In the genomic region with DNA sequence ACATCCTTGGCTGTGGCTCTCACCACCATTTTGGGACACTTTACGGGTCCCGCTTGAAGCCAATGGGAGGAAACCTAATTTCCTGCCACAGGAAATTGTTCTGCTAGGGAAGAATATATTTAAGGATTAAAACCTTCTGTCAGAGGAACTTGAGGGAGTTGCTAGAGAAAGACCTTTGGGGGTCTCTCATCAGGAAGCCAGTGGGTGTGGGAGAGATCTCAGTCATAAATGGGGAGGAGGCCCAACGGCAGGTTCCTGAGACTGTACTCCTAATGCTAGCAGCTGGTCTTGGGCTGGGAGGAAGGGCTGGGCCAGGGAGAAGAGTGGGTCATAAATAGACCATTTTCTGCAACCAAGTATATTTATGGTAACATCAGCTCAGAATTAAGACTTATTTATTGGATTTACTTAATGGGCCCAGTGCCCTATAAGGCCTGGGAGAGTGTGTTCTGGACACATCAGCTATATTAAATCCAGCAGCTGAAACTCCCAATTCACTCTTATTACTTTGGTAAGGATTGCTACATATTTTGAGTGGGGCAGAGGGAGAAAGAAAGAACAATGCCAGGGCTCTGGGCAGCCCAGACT, we compare ENCODE assay signal across 12 cellular contexts.
DNase-seq lines count a peak whose midpoint lies in the region; ATAC-seq lines count a peak whose summit lies in the region.
"Had no signal": no experiment of that assay in that cellular context is flagged by ENCODE, and none has a peak within 500 bp of the region (broad histone marks: within the 10 kb centered on the region; RNA-seq: fewer than 3 reads in every experiment).

No MANE protein-coding gene starts in this region.

- CTCF ChIA-PET in activated CD4-positive, alpha-beta T cell treated with anti-CD3 and anti-CD28 coated beads for 36 hours (lab: Charles Lee), result no interaction called here

- DNase-seq in activated CD4-positive, alpha-beta T cell treated with anti-CD3 and anti-CD28 coated beads for 36 hours, result no peak
- no peak for DNase-seq in activated CD4-positive, alpha-beta T cell treated with anti-CD3 and anti-CD28 coated beads for 4 hours
- peak; percentile 64 for DNase-seq in left kidney (ENCODE audit: low read depth, low spot score)
- DNase-seq in NCI-H1930 (lab: John Stamatoyannopoulos, UW), result no peak
- DNase-seq in HuH-7.5 (ENCODE audit: low spot score), result no peak
- DNase-seq: 8988T; MG63; naive thymus-derived CD4-positive, alpha-beta T cell; substantia nigra had no signal

- intact Hi-C loops in activated CD4-positive, alpha-beta T cell treated with anti-CD3 and anti-CD28 coated beads for 36 hours (cut with DNase I, micrococcal nuclease), result no loop called here

- H3K9me3 Mint-ChIP-seq in activated CD4-positive, alpha-beta T cell treated with anti-CD3 and anti-CD28 coated beads for 36 hours (ENCODE audit: low read depth), result no peaks in the 10 kb centered on the region
- H3K9me3 Mint-ChIP-seq in activated T-helper 17 cell treated with anti-CD3 and anti-CD28 coated beads, Interleukin-2, amount 50 U/mL, for 72 hours, result no peaks in the 10 kb centered on the region
- H3K9me3 Mint-ChIP-seq in stimulated activated memory B cell treated with anti-CD40 and anti-IgM and Interleukin-4, amounts not matched to agents 10 μg/mL and 1 μg/mL and 100 μg/mL, for 72 hours, result no peaks in the 10 kb centered on the region

- peaks cover 19% of the 10 kb centered on the region for H3K36me3 Mint-ChIP-seq in activated CD4-positive, alpha-beta T cell treated with anti-CD3 and anti-CD28 coated beads for 36 hours (ENCODE audit: low read depth)
- H3K36me3 Mint-ChIP-seq in activated T-helper 17 cell treated with anti-CD3 and anti-CD28 coated beads, Interleukin-2, amount 50 U/mL, for 72 hours (ENCODE audit: low read depth), result peaks cover 38% of the 10 kb centered on the region
- H3K36me3 Mint-ChIP-seq in stimulated activated memory B cell treated with anti-CD40 and anti-IgM and Interleukin-4, amounts not matched to agents 10 μg/mL and 1 μg/mL and 100 μg/mL, for 72 hours, result peaks cover 35% of the 10 kb centered on the region

- POLR2A ChIA-PET in activated CD4-positive, alpha-beta T cell treated with anti-CD3 and anti-CD28 coated beads for 36 hours (lab: Charles Lee), result no interaction called here

- peaks cover 25% of the 10 kb centered on the region for H3K4me1 Mint-ChIP-seq in activated CD4-positive, alpha-beta T cell treated with anti-CD3 and anti-CD28 coated beads for 36 hours
- peaks cover 19% of the 10 kb centered on the region for H3K4me1 Mint-ChIP-seq in activated T-helper 17 cell treated with anti-CD3 and anti-CD28 coated beads, Interleukin-2, amount 50 U/mL, for 72 hours
- H3K4me1 Mint-ChIP-seq in stimulated activated memory B cell treated with anti-CD40 and anti-IgM and Interleukin-4, amounts not matched to agents 10 μg/mL and 1 μg/mL and 100 μg/mL, for 72 hours, result peaks cover 72% of the 10 kb centered on the region

- H3K4me3 Mint-ChIP-seq in activated CD4-positive, alpha-beta T cell treated with anti-CD3 and anti-CD28 coated beads for 36 hours, result no peak overlapping the region
- H3K4me3 Mint-ChIP-seq in activated T-helper 17 cell treated with anti-CD3 and anti-CD28 coated beads, Interleukin-2, amount 50 U/mL, for 72 hours, result peak overlapping the region; percentile 3
- no peak overlapping the region for H3K4me3 Mint-ChIP-seq in stimulated activated memory B cell treated with anti-CD40 and anti-IgM and Interleukin-4, amounts not matched to agents 10 μg/mL and 1 μg/mL and 100 μg/mL, for 72 hours
- H3K4me3 Mint-ChIP-seq: naive thymus-derived CD4-positive, alpha-beta T cell had no signal

- no peaks in the 10 kb centered on the region for H3K27me3 Mint-ChIP-seq in activated CD4-positive, alpha-beta T cell treated with anti-CD3 and anti-CD28 coated beads for 36 hours
- H3K27me3 Mint-ChIP-seq in activated T-helper 17 cell treated with anti-CD3 and anti-CD28 coated beads, Interleukin-2, amount 50 U/mL, for 72 hours, result no peaks in the 10 kb centered on the region
- no peaks in the 10 kb centered on the region for H3K27me3 Mint-ChIP-seq in stimulated activated memory B cell treated with anti-CD40 and anti-IgM and Interleukin-4, amounts not matched to agents 10 μg/mL and 1 μg/mL and 100 μg/mL, for 72 hours
- H3K27me3 Mint-ChIP-seq: naive thymus-derived CD4-positive, alpha-beta T cell had no signal

- H3K27ac Mint-ChIP-seq in activated CD4-positive, alpha-beta T cell treated with anti-CD3 and anti-CD28 coated beads for 36 hours, result peak overlapping the region; percentile 16
- peak overlapping the region; percentile 58 for H3K27ac Mint-ChIP-seq in activated T-helper 17 cell treated with anti-CD3 and anti-CD28 coated beads, Interleukin-2, amount 50 U/mL, for 72 hours
- peak overlapping the region; percentile 59 for H3K27ac Mint-ChIP-seq in stimulated activated memory B cell treated with anti-CD40 and anti-IgM and Interleukin-4, amounts not matched to agents 10 μg/mL and 1 μg/mL and 100 μg/mL, for 72 hours

- no peak for ATAC-seq in activated CD4-positive, alpha-beta T cell treated with anti-CD3 and anti-CD28 coated beads for 36 hours
- no peak for ATAC-seq in activated T-helper 17 cell treated with anti-CD3 and anti-CD28 coated beads, Interleukin-2, amount 50 U/mL, for 72 hours (replicated peaks)
- no peak for ATAC-seq in stimulated activated memory B cell treated with anti-CD40 and anti-IgM and Interleukin-4, amounts not matched to agents 10 μg/mL and 1 μg/mL and 100 μg/mL, for 72 hours
- no peak for ATAC-seq in GM18909 (IDR thresholded peaks at IDR 0.05; ENCODE audit: poor library complexity, unreplicated experiment)
- ATAC-seq: naive thymus-derived CD4-positive, alpha-beta T cell had no signal
